7 cellular contexts compared by ENCODE assay signal in the genomic region with DNA sequence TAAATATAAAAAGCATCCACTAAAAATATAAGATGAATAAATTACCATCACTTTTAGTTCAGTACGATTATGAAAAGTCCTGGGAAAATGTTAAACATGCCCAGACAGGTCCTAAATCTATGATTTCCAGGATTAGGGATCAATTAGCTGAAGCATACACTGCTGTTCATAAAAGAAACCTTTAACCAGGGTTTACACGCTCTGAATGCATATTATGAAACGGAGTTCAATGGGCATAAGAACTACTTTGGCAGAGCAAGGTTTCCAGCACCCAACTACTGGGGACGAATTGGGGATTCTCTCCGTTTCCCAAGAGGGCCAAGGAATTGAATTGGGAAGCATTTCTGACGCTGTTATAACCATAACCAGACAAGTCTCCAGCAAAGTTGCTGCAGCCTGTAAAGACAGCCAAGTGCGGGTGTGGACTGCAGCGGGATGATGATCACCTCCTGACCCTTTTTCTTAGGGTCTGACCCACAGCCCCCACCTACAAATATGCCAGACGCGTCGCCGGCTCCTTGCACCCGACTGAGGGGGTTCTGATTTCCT. TPM values are rescaled to one million over a fixed set of nuclear protein-coding genes. Genes with fewer than 3 reads are reported as not detected.
DNase-seq lines count a peak whose midpoint lies in the region; TF ChIP-seq lines count a peak whose summit lies in the region.

No MANE protein-coding gene starts in this region.

- H3K27ac ChIP-seq in VCaP = peak overlapping the region; percentile 88
- peak overlapping the region; percentile 96 to 99 (median 98) for H3K27ac ChIP-seq in spleen

- peaks cover 22 to 82% (median 63%) of the 10 kb centered on the region in 6 donors for H3K4me1 ChIP-seq in spleen

- H3K27me3 ChIP-seq in spleen (replicated peaks in 1 of 7) = no peaks in the 10 kb centered on the region

- no peaks in the 10 kb centered on the region for H3K9me3 Mint-ChIP-seq in glutamatergic neuron (ENCODE audit: unreplicated experiment)

- no peaks in the 10 kb centered on the region for H3K9me3 ChIP-seq in spleen

- no peak for TF ChIP-seq POLR2A in spleen (IDR thresholded peaks at IDR 0.05)

- 1 to 4% (median 2%) methylated on average over 7 to 13 of the region's 13 CpGs for WGBS in spleen, 5 donors

- no peaks in the 10 kb centered on the region for H3K36me3 Mint-ChIP-seq in glutamatergic neuron (ENCODE audit: unreplicated experiment)

- intact Hi-C loops in spleen (cut with DNase I; ENCODE audit: low total_unique reads) = loop anchor here (5.0 kb wide), 1 partner anchor 65 kb away; no protein-coding TSS in a partner anchor

- H3K4me3 Mint-ChIP-seq in glutamatergic neuron (ENCODE audit: unreplicated experiment) = peak overlapping the region; percentile 87

- peaks cover 0 to 38% (median 10%) of the 10 kb centered on the region in 6 donors for H3K36me3 ChIP-seq in spleen

- peak overlapping the region; percentile 72 to 99 (median 90) for H3K4me3 ChIP-seq in spleen

- TF ChIP-seq CTCF in VCaP (conservative IDR thresholded peaks at IDR 0.05) (no peak), glutamatergic neuron (IDR thresholded peaks at IDR 0.05; ENCODE audit: partially characterized antibody, unreplicated experiment) (no peak), spleen (IDR thresholded peaks at IDR 0.05 in 8 of 11, conservative IDR thresholded peaks at IDR 0.05 in 3 of 11) (no peak)

- H3K27me3 Mint-ChIP-seq in glutamatergic neuron (ENCODE audit: unreplicated experiment) = peaks cover 4% of the 10 kb centered on the region

- DNase-seq in HT-29 (ENCODE audit: low spot score) = peak; percentile 41
- DNase-seq in glutamatergic neuron = no peak
- DNase-seq in spleen = no peak
- no peak for DNase-seq in T-helper 9 cell
- DNase-seq in NCI-H187 treated with DMSO at 0.1 percent for 48 hours (lab: John Stamatoyannopoulos, UW) = no peak
- no peak for DNase-seq in NCI-H82 treated with DMSO at 0.1 percent for 48 hours (lab: John Stamatoyannopoulos, UW; ENCODE audit: unreplicated experiment)

- H3K4me1 Mint-ChIP-seq in glutamatergic neuron (ENCODE audit: low read depth, unreplicated experiment) = peaks cover 7% of the 10 kb centered on the region

- no peak overlapping the region for H3K27ac Mint-ChIP-seq in glutamatergic neuron (ENCODE audit: unreplicated experiment)

RNA-seq across cellular contexts. Expression of a gene that starts 1.6 kb away (rescaled TPM):
- 8.1 and 8.6 TPM in 2 replicates for total RNA-seq in HT-29 (2014; rRNA removed; shearing (Covaris generic))
- 3.1 TPM for total RNA-seq in glutamatergic neuron (ENCODE audit: unreplicated experiment)
- 10 to 100 TPM; 28.0 to 38.5 (median 32.8) TPM for total RNA-seq in spleen
- 1 to 10 TPM; 3.0 to 5.8 (median 3.3) TPM for polyA plus RNA-seq in spleen
